Comparison of ENCODE assay signal across 10 cellular contexts in the genomic region with DNA sequence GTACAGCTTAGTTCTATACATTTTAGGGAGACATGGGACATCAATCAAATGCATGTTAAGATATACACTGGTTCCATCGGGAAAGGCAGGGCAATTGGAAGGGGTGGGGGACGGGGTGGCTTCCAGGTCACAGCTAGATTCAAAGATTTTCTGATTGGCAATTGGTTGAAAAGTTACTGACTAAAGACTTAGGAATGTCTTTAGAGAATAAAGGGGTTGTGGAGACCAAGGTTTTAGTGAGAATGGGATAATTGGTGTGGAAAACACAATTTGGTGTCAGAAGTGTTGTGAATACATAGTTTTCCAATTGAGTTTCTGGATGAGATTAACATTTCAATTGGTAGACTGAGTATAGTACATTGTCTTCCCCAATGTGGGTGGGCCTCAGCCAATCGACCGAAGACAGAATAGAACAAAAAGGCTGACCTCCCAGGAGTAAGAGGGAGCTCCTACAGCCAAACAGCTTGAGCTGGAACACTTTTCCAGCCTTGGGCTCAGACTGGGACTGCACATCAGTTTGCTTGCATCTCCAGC. TPM values are rescaled to one million over a fixed set of nuclear protein-coding genes. Genes with fewer than 3 reads are reported as not detected.
DNase-seq lines count a peak whose midpoint lies in the region; ATAC-seq, FAIRE-seq and TF ChIP-seq lines count a peak whose summit lies in the region.
"Had no signal": no experiment of that assay in that cellular context is flagged by ENCODE, and none has a peak within 500 bp of the region (broad histone marks: within the 10 kb centered on the region; RNA-seq: fewer than 3 reads in every experiment).

No MANE protein-coding gene starts in this region.

- TF ChIP-seq RAD21 in K562 (CRISPR knock-in tag; conservative IDR thresholded peaks at IDR 0.05 in 1 of 2, IDR thresholded peaks at IDR 0.05 in 1 of 2): no peak

- no peak for DNase-seq in stimulated activated naive CD8-positive, alpha-beta T cell treated with anti-CD3 and anti-CD28 coated beads, Interleukin-15, Interleukin-2, amounts not matched to agents 100 U/mL and 50 U/mL, for 24 hours
- DNase-seq in K562 (ENCODE audit: extremely low read depth in 1 of 4, low spot score in 3 of 4) (peak in 1 of 4 experiments; percentile 6), mesothelial cell of epicardium (ENCODE audit: low spot score in 2 of 2, unreplicated experiment in 2 of 2) (no peak), vagina (ENCODE audit: extremely low spot score in 2 of 2) (no peak), NCI-H1092 (lab: John Stamatoyannopoulos, UW) (no peak), NCI-H146 (lab: John Stamatoyannopoulos, UW) (no peak), Ammon's horn (ENCODE audit: low spot score) (no peak)
- DNase-seq: Calu3, mucosa of descending colon had no signal

- H3K9me3 ChIP-seq in K562 (replicated peaks; ENCODE audit: control insufficient read depth, insufficient read depth, low read depth, low read length) (no peaks in the 10 kb centered on the region), vagina (no peaks in the 10 kb centered on the region)
- H3K9me3 ChIP-seq: mucosa of descending colon had no signal

- no TSS peak for BruUV-seq in K562 (replicated peaks; lab: Mats Ljungman, UMichigan)

- no peaks in the 10 kb centered on the region for H3K9me3 Mint-ChIP-seq in stimulated activated naive CD8-positive, alpha-beta T cell treated with anti-CD3 and anti-CD28 coated beads, Interleukin-15, Interleukin-2, amounts not matched to agents 100 ng/mL and 50 ng/mL, for 24 hours
- peaks cover 3% of the 10 kb centered on the region for H3K9me3 Mint-ChIP-seq in mesothelial cell of epicardium

- no peaks in the 10 kb centered on the region for H4K20me1 ChIP-seq in K562 (replicated peaks; ENCODE audit: control insufficient read depth, insufficient read depth, low read length)

- H3K4me3 ChIP-seq in K562 (peak overlapping the region; percentile 81), vagina (peak overlapping the region in 1 of 2 donors; percentile 62)
- H3K4me3 ChIP-seq: mucosa of descending colon had no signal

- H3K9me1 ChIP-seq in K562 (ENCODE audit: control insufficient read depth, insufficient read depth, low read length): no peaks in the 10 kb centered on the region

- TF ChIP-seq CTCF in K562 (IDR thresholded peaks at IDR 0.05 in 2 of 3, conservative IDR thresholded peaks at IDR 0.05 in 1 of 3; ENCODE audit: insufficient read depth in 2 of 3, low read depth in 1 of 3, low read length in 3 of 3) (no peak), mesothelial cell of epicardium (IDR thresholded peaks at IDR 0.05; ENCODE audit: unreplicated experiment) (no peak), vagina (IDR thresholded peaks at IDR 0.05) (no peak)

- ATAC-seq in stimulated activated naive CD8-positive, alpha-beta T cell treated with anti-CD3 and anti-CD28 coated beads, Interleukin-15, Interleukin-2, amounts not matched to agents 100 U/mL and 50 U/mL, for 24 hours: no peak
- 0 out of 3 replicates have a peak, but pooled peaks have one; percentile 5 for ATAC-seq in K562

- peaks cover 0 to 5% of the 10 kb centered on the region in 2 experiments; a peak in 1 of 5 replicates for H3K4me1 ChIP-seq in K562 (replicated peaks in 1 of 2; ENCODE audit: control insufficient read depth in 2 of 2, insufficient read depth in 2 of 2, low read length in 2 of 2)
- peaks cover 18% of the 10 kb centered on the region for H3K4me1 ChIP-seq in vagina

- peaks cover 3% of the 10 kb centered on the region; the same call in 2 of the 3 replicates for H3K36me3 ChIP-seq in K562 (ENCODE audit: control insufficient read depth, insufficient read depth, low read length)
- H3K36me3 ChIP-seq in vagina: peaks cover 0 to 4% of the 10 kb centered on the region in 2 donors

- H3K4me2 ChIP-seq in K562 (ENCODE audit: insufficient read depth, low read length): peak overlapping the region; percentile 92

- 20% methylated on average over 3 of the region's 4 CpGs for WGBS in K562 (ENCODE audit: insufficient coverage, low coverage, missing lambda C conversion rate)

- no peak for TF ChIP-seq EP300 in K562 (IDR thresholded peaks at IDR 0.05; ENCODE audit: low read length)

- H3K36me3 Mint-ChIP-seq in stimulated activated naive CD8-positive, alpha-beta T cell treated with anti-CD3 and anti-CD28 coated beads, Interleukin-15, Interleukin-2, amounts not matched to agents 100 ng/mL and 50 ng/mL, for 24 hours (ENCODE audit: low read depth): no peaks in the 10 kb centered on the region
- peaks cover 7% of the 10 kb centered on the region for H3K36me3 Mint-ChIP-seq in mesothelial cell of epicardium

- no peak overlapping the region for H3K27ac Mint-ChIP-seq in stimulated activated naive CD8-positive, alpha-beta T cell treated with anti-CD3 and anti-CD28 coated beads, Interleukin-15, Interleukin-2, amounts not matched to agents 100 ng/mL and 50 ng/mL, for 24 hours
- H3K27ac Mint-ChIP-seq in mesothelial cell of epicardium: peak overlapping the region; percentile 8

- peaks cover 43% of the 10 kb centered on the region for H3K27me3 Mint-ChIP-seq in stimulated activated naive CD8-positive, alpha-beta T cell treated with anti-CD3 and anti-CD28 coated beads, Interleukin-15, Interleukin-2, amounts not matched to agents 100 ng/mL and 50 ng/mL, for 24 hours
- H3K27me3 Mint-ChIP-seq in mesothelial cell of epicardium (ENCODE audit: low read depth): no peaks in the 10 kb centered on the region

- POLR2A ChIA-PET in K562 (lab: Yijun Ruan, JAX): interaction anchor here (0.6 to 1.2 kb wide), 5 partner anchors 11 to 447 kb away, joined by 3 to 5 read pairs (median 3); no protein-coding TSS in a partner anchor

- H2AFZ ChIP-seq in K562 (ENCODE audit: low read depth, low read length): peak overlapping the region; percentile 96; the same call in 1 of the 2 replicates

- in situ Hi-C loops in K562 (cut with MboI): no loop called here

- intact Hi-C loops in K562 (cut with micrococcal nuclease): no loop called here
- intact Hi-C loops in vagina (cut with DNase I): loop anchor here (10.0 kb wide), 1 partner anchor 46 kb away; a partner anchor contains a TSS

- peaks cover 21% of the 10 kb centered on the region for H3K4me1 Mint-ChIP-seq in stimulated activated naive CD8-positive, alpha-beta T cell treated with anti-CD3 and anti-CD28 coated beads, Interleukin-15, Interleukin-2, amounts not matched to agents 100 ng/mL and 50 ng/mL, for 24 hours (ENCODE audit: low read depth)
- peaks cover 19% of the 10 kb centered on the region for H3K4me1 Mint-ChIP-seq in mesothelial cell of epicardium

- CTCF ChIA-PET in K562 (lab: Yijun Ruan, JAX; ENCODE audit: low intra/inter-chr PET ratio): no interaction called here

- TF ChIP-seq POLR2A in K562 (conservative IDR thresholded peaks at IDR 0.05) (no peak), vagina (IDR thresholded peaks at IDR 0.05) (no peak)

- FAIRE-seq in K562 (lab: Jason Lieb, UNC): no peak

- H3K27ac ChIP-seq in K562 (ENCODE audit: extremely low read depth, low read depth, low read length) (peak overlapping the region; percentile 82; the same call in 1 of the 3 replicates), vagina (peak overlapping the region; percentile 67)

- H3K4me3 Mint-ChIP-seq in stimulated activated naive CD8-positive, alpha-beta T cell treated with anti-CD3 and anti-CD28 coated beads, Interleukin-15, Interleukin-2, amounts not matched to agents 100 ng/mL and 50 ng/mL, for 24 hours: peak overlapping the region; percentile 83
- peak overlapping the region; percentile 81 for H3K4me3 Mint-ChIP-seq in mesothelial cell of epicardium

- H3K79me2 ChIP-seq in K562 (ENCODE audit: control insufficient read depth, insufficient read depth, low read length): peaks cover 19% of the 10 kb centered on the region

- no peaks in the 10 kb centered on the region for H3K27me3 ChIP-seq in K562 (ENCODE audit: control insufficient read depth in 2 of 2, insufficient read depth in 2 of 2, low read length in 2 of 2)
- H3K27me3 ChIP-seq in vagina: no peaks in the 10 kb centered on the region

- H3K9ac ChIP-seq in K562 (ENCODE audit: insufficient read depth in 1 of 2, low read depth in 2 of 2, low read length in 2 of 2): peak overlapping the region; percentile 68 to 74; a peak in 3 of 4 replicates

RNA-seq across cellular contexts. Expression of a gene that starts 1.0 kb away (rescaled TPM):
- 9.8 and 30.0 TPM in 2 replicates for total RNA-seq in K562 (2011; cell fraction: chromatin; rRNA removed; ENCODE audit: low replicate concordance)
- 6.8 and 7.1 TPM in 2 replicates for total RNA-seq in K562 (2011; cell fraction: nucleolus; rRNA removed)
- total RNA-seq in K562 (2011; cell fraction: nucleoplasm; rRNA removed): 21.1 and 39.5 TPM in 2 replicates
- 6.8 and 6.9 TPM in 2 replicates for total RNA-seq in K562 (2014; rRNA removed)
- total RNA-seq in K562 (2014; rRNA removed; fragmentation: Illumina TruSeq; extraction: Trizol): 17.2 and 18.6 TPM in 2 replicates
- total RNA-seq in K562 (2015; rRNA removed; fragmentation: Illumina TruSeq; extraction: Trizol): 10.3 and 10.8 TPM in 2 replicates
- total RNA-seq in K562 (2021): 9.6 and 12.6 TPM in 2 replicates
- 11.7 and 15.4 TPM in 2 replicates for polyA plus RNA-seq in K562 (2011; rRNA removed)
- polyA plus RNA-seq in K562 (2011; cell fraction: cytosol; rRNA removed): 2.6 and 4.7 TPM in 2 replicates
- polyA plus RNA-seq in K562 (2011; cell fraction: nucleus; rRNA removed): 7.8 and 9.2 TPM in 2 replicates
- polyA plus RNA-seq in K562 (2012): 7.3 and 8.7 TPM in 2 replicates
- polyA plus RNA-seq in K562 (2014; fragmentation: Illumina TruSeq; extraction: Trizol): 11.6 and 12.4 TPM in 2 replicates
- 10 to 100 TPM; 18.9 to 22.0 TPM for polyA plus RNA-seq in K562 (2014; fragmentation: Nextera tagmentation; extraction: Ambion mirVana)
- polyA plus RNA-seq in K562 (2014; rRNA removed): 9.0 and 12.4 TPM in 2 replicates
- polyA minus RNA-seq in K562 (2011; rRNA and poly(A)+ RNA removed): 15.6 and 17.2 TPM in 2 replicates
- polyA minus RNA-seq in K562 (2011; cell fraction: cytosol; rRNA and poly(A)+ RNA removed): 5.2 and 7.2 TPM in 2 replicates
- polyA minus RNA-seq in K562 (2011; cell fraction: nucleus; rRNA and poly(A)+ RNA removed): 14.4 and 21.8 TPM in 2 replicates
- 3.7 to 5.3 TPM (median 4.7 TPM) in 3 replicates for total RNA-seq in mesothelial cell of epicardium
- not detected for total RNA-seq in vagina
- total RNA-seq: Calu3 had no signal

RNA-seq across cellular contexts. Expression of a gene that starts 47.6 kb away (rescaled TPM):
- 10.8 and 53.4 TPM in 2 replicates for total RNA-seq in K562 (2011; cell fraction: chromatin; rRNA removed; ENCODE audit: low replicate concordance)
- 6.2 and 7.2 TPM in 2 replicates for total RNA-seq in K562 (2011; cell fraction: nucleolus; rRNA removed)
- total RNA-seq in K562 (2011; cell fraction: nucleoplasm; rRNA removed): 17.3 and 21.1 TPM in 2 replicates
- total RNA-seq in K562 (2014; rRNA removed) (28.3 and 32.8 TPM in 2 replicates), K562 (2014; rRNA removed; fragmentation: Illumina TruSeq; extraction: Trizol) (54.9 and 67.2 TPM in 2 replicates), K562 (2015; rRNA removed; fragmentation: Illumina TruSeq; extraction: Trizol) (50.1 and 56.7 TPM in 2 replicates), K562 (2021) (33.7 and 35.9 TPM in 2 replicates), mesothelial cell of epicardium (88.5 to 90.7 TPM (median 89.5 TPM) in 3 replicates), vagina (63.8 TPM)
- polyA plus RNA-seq in K562 (2011; rRNA removed) (34.8 and 41.0 TPM in 2 replicates), K562 (2014; fragmentation: Illumina TruSeq; extraction: Trizol) (63.6 and 79.0 TPM in 2 replicates), K562 (2014; fragmentation: Nextera tagmentation; extraction: Ambion mirVana) (10 to 100 TPM; 18.7 to 32.0 TPM), K562 (2014; rRNA removed) (30.5 and 41.6 TPM in 2 replicates)
- 13.8 and 25.2 TPM in 2 replicates for polyA plus RNA-seq in K562 (2011; cell fraction: cytosol; rRNA removed)
- polyA plus RNA-seq in K562 (2011; cell fraction: nucleus; rRNA removed): 16.3 and 24.9 TPM in 2 replicates
- polyA plus RNA-seq in K562 (2012): 33.5 and 34.0 TPM in 2 replicates
- polyA minus RNA-seq in K562 (2011; rRNA and poly(A)+ RNA removed): 76.0 and 79.6 TPM in 2 replicates
- polyA minus RNA-seq in K562 (2011; cell fraction: cytosol; rRNA and poly(A)+ RNA removed): 26.3 and 34.3 TPM in 2 replicates
- polyA minus RNA-seq in K562 (2011; cell fraction: nucleus; rRNA and poly(A)+ RNA removed): 4.8 and 13.9 TPM in 2 replicates
- total RNA-seq: Calu3 had no signal
